10 cellular contexts compared by ENCODE assay signal in the genomic region with DNA sequence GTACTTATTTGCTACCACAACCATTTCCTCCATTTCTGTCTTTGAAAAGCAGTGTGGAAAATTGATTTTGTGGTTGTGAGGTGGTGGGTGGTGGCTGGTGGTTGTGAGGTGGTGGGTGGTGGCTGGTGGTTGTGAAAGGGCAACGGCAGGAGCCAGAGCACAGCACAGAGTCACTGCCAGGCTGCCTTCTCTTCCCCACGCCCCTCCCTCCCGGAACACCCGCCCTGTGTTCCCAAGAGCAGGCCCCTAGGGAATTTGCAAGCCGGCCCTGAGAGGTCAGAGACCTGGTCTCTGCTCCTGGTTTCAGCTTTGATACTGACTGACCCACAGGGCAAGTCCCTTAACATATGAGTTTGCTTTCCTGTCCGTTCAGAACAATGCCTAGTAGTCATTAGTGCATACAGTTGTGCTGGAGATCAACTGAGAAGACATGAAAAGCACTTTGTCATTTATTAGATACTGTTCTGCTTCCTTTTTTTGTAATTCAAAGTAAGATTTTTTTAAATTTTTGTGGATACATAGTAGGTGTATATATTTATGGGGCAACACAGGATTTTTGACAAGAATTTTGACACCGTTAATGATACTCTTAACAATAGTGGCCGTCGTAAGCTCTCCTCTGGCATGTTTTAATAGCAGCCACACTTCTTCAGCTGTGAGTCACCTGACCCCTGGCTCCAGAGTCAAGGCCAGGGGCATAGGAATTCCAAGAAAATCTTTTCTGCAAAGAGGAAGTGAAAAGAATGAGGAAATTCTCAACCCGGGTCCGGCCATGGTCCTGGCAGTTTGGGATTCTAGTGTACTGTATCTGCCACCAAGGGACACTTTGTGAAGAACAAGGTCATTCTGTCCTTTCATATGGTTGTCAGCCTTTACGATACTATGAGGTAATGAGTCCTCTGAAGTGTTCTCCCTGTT. TPM values are rescaled to one million over a fixed set of nuclear protein-coding genes. Genes with fewer than 3 reads are reported as not detected.
DNase-seq lines count a peak whose midpoint lies in the region; FAIRE-seq and TF ChIP-seq lines count a peak whose summit lies in the region.
"Had no signal": no experiment of that assay in that cellular context is flagged by ENCODE, and none has a peak within 500 bp of the region (broad histone marks: within the 10 kb centered on the region; RNA-seq: fewer than 3 reads in every experiment).

No MANE protein-coding gene starts in this region.

- H3K9me3 ChIP-seq in astrocyte (ENCODE audit: insufficient read depth, low read depth, low read length): no peaks in the 10 kb centered on the region
- no peaks in the 10 kb centered on the region for H3K9me3 ChIP-seq in subcutaneous abdominal adipose tissue (ENCODE audit: control insufficient read depth in 5 of 5, low read length in 5 of 5)
- H3K9me3 ChIP-seq in Karpas-422 (ENCODE audit: low read length): no peaks in the 10 kb centered on the region
- H3K9me3 ChIP-seq: A549 had no signal

- H3K36me3 ChIP-seq in astrocyte (ENCODE audit: insufficient read depth, low read length): no peaks in the 10 kb centered on the region
- peaks cover 0 to 21% (median 13%) of the 10 kb centered on the region in 5 donors for H3K36me3 ChIP-seq in subcutaneous abdominal adipose tissue (ENCODE audit: control insufficient read depth in 5 of 5, insufficient read depth in 5 of 5, low read length in 5 of 5)
- H3K36me3 ChIP-seq in Karpas-422 (ENCODE audit: insufficient read depth, low read length): no peaks in the 10 kb centered on the region

- H3K27me3 ChIP-seq in astrocyte (ENCODE audit: insufficient read depth, low read length) (no peaks in the 10 kb centered on the region), subcutaneous abdominal adipose tissue (ENCODE audit: control insufficient read depth in 5 of 5, insufficient read depth in 4 of 5, low read length in 5 of 5) (no peaks in the 10 kb centered on the region), Karpas-422 (ENCODE audit: low read length) (no peaks in the 10 kb centered on the region)

- intact Hi-C loops in activated CD4-positive, alpha-beta memory T cell treated with anti-CD3 and anti-CD28 coated beads for 36 hours (cut with micrococcal nuclease): no loop called here

- H2AFZ ChIP-seq in astrocyte (ENCODE audit: low read depth, low read length): no peak overlapping the region
- H2AFZ ChIP-seq in Karpas-422 (ENCODE audit: low read length): no peak overlapping the region

- no peak overlapping the region for H3K4me3 Mint-ChIP-seq in activated CD4-positive, alpha-beta memory T cell treated with anti-CD3 and anti-CD28 coated beads for 36 hours
- no peak overlapping the region for H3K4me3 Mint-ChIP-seq in activated CD4-positive, alpha-beta memory T cell treated with anti-CD3 and anti-CD28 coated beads, Interleukin-2, amount 10 ng/mL, durations not matched to agents 7 days and 5 days
- H3K4me3 Mint-ChIP-seq in astrocyte (ENCODE audit: unreplicated experiment): peak overlapping the region; percentile 28
- H3K4me3 Mint-ChIP-seq: naive B cell had no signal

- no peaks in the 10 kb centered on the region for H3K9me2 ChIP-seq in Karpas-422 (replicated peaks; ENCODE audit: insufficient read depth, low read length)

- H3K4me1 Mint-ChIP-seq in activated CD4-positive, alpha-beta memory T cell treated with anti-CD3 and anti-CD28 coated beads for 36 hours (ENCODE audit: low read depth): peaks cover 24% of the 10 kb centered on the region
- H3K4me1 Mint-ChIP-seq in activated CD4-positive, alpha-beta memory T cell treated with anti-CD3 and anti-CD28 coated beads, Interleukin-2, amount 10 ng/mL, durations not matched to agents 7 days and 5 days: peaks cover 20% of the 10 kb centered on the region
- peaks cover 25% of the 10 kb centered on the region for H3K4me1 Mint-ChIP-seq in astrocyte (ENCODE audit: low read depth, unreplicated experiment)

- H4K20me1 ChIP-seq in astrocyte (ENCODE audit: insufficient read depth, low read length) (no peaks in the 10 kb centered on the region), Karpas-422 (ENCODE audit: insufficient read depth, low read depth, low read length) (no peaks in the 10 kb centered on the region; the same call in 1 of the 2 replicates)

- H3K27ac Mint-ChIP-seq in activated CD4-positive, alpha-beta memory T cell treated with anti-CD3 and anti-CD28 coated beads for 36 hours: no peak overlapping the region
- H3K27ac Mint-ChIP-seq in activated CD4-positive, alpha-beta memory T cell treated with anti-CD3 and anti-CD28 coated beads, Interleukin-2, amount 10 ng/mL, durations not matched to agents 7 days and 5 days: no peak overlapping the region
- H3K27ac Mint-ChIP-seq in astrocyte (ENCODE audit: unreplicated experiment): peak overlapping the region; percentile 75

- H3K4me1 ChIP-seq in astrocyte (ENCODE audit: insufficient read depth, low read length) (peaks cover 12% of the 10 kb centered on the region), subcutaneous abdominal adipose tissue (ENCODE audit: control insufficient read depth in 5 of 5, insufficient read depth in 5 of 5, low read length in 5 of 5) (peaks cover 3 to 21% (median 11%) of the 10 kb centered on the region in 5 donors), Karpas-422 (ENCODE audit: low read length) (no peaks in the 10 kb centered on the region)
- H3K4me1 ChIP-seq: A549 had no signal

- no peaks in the 10 kb centered on the region for H3K27me3 Mint-ChIP-seq in activated CD4-positive, alpha-beta memory T cell treated with anti-CD3 and anti-CD28 coated beads for 36 hours
- H3K27me3 Mint-ChIP-seq in activated CD4-positive, alpha-beta memory T cell treated with anti-CD3 and anti-CD28 coated beads, Interleukin-2, amount 10 ng/mL, durations not matched to agents 7 days and 5 days: no peaks in the 10 kb centered on the region
- no peaks in the 10 kb centered on the region for H3K27me3 Mint-ChIP-seq in astrocyte (ENCODE audit: low read depth, unreplicated experiment)

- peak overlapping the region; percentile 12 for H3K4me2 ChIP-seq in astrocyte (ENCODE audit: low read length)
- no peak overlapping the region for H3K4me2 ChIP-seq in Karpas-422 (ENCODE audit: low read depth, low read length, poor library complexity, severe bottlenecking)
- H3K4me2 ChIP-seq: A549 had no signal

- H3K36me3 Mint-ChIP-seq in activated CD4-positive, alpha-beta memory T cell treated with anti-CD3 and anti-CD28 coated beads for 36 hours: peaks cover 4% of the 10 kb centered on the region
- peaks cover 7% of the 10 kb centered on the region for H3K36me3 Mint-ChIP-seq in activated CD4-positive, alpha-beta memory T cell treated with anti-CD3 and anti-CD28 coated beads, Interleukin-2, amount 10 ng/mL, durations not matched to agents 7 days and 5 days (ENCODE audit: low read depth)
- no peaks in the 10 kb centered on the region for H3K36me3 Mint-ChIP-seq in astrocyte (ENCODE audit: low read depth, unreplicated experiment)
- H3K36me3 Mint-ChIP-seq: naive B cell had no signal

- TF ChIP-seq CTCF in astrocyte (IDR thresholded peaks at IDR 0.05; ENCODE audit: insufficient read depth, low read depth, low read length) (no peak), D721Med (IDR thresholded peaks at IDR 0.05; ENCODE audit: insufficient read depth, missing control alignments) (no peak)

- H3K4me3 ChIP-seq in astrocyte (ENCODE audit: insufficient read depth, low read depth, low read length): no peak overlapping the region
- no peak overlapping the region for H3K4me3 ChIP-seq in subcutaneous abdominal adipose tissue (ENCODE audit: low read depth in 1 of 5, low read length in 5 of 5)
- H3K4me3 ChIP-seq in Karpas-422 (ENCODE audit: low read length): no peak overlapping the region
- H3K4me3 ChIP-seq: A549 had no signal

- H3K9me3 Mint-ChIP-seq in activated CD4-positive, alpha-beta memory T cell treated with anti-CD3 and anti-CD28 coated beads for 36 hours: no peaks in the 10 kb centered on the region
- H3K9me3 Mint-ChIP-seq in activated CD4-positive, alpha-beta memory T cell treated with anti-CD3 and anti-CD28 coated beads, Interleukin-2, amount 10 ng/mL, durations not matched to agents 7 days and 5 days: no peaks in the 10 kb centered on the region
- no peaks in the 10 kb centered on the region for H3K9me3 Mint-ChIP-seq in astrocyte (ENCODE audit: unreplicated experiment)
- H3K9me3 Mint-ChIP-seq: naive B cell had no signal

- no peak for FAIRE-seq in astrocyte (lab: Jason Lieb, UNC)
- FAIRE-seq in D721Med (lab: Jason Lieb, UNC): no peak
- FAIRE-seq: A549 had no signal

- CTCF ChIA-PET in activated CD4-positive, alpha-beta memory T cell treated with anti-CD3 and anti-CD28 coated beads for 36 hours (lab: Charles Lee): interaction anchor here (1.1 kb wide), 1 partner anchor 19 kb away, joined by 4 read pairs; no protein-coding TSS in a partner anchor
- CTCF ChIA-PET in activated CD4-positive, alpha-beta memory T cell treated with anti-CD3 and anti-CD28 coated beads, Interleukin-2, amount 10 ng/mL, durations not matched to agents 7 days and 5 days (lab: Charles Lee): interaction anchor here (2.1 to 4.2 kb wide), 2 partner anchors 13 to 19 kb away, joined by 7 to 29 read pairs; no protein-coding TSS in a partner anchor

- POLR2A ChIA-PET in activated CD4-positive, alpha-beta memory T cell treated with anti-CD3 and anti-CD28 coated beads for 36 hours (lab: Charles Lee): no interaction called here
- POLR2A ChIA-PET in activated CD4-positive, alpha-beta memory T cell treated with anti-CD3 and anti-CD28 coated beads, Interleukin-2, amount 10 ng/mL, durations not matched to agents 7 days and 5 days (lab: Charles Lee): no interaction called here

- no peak overlapping the region for H3K27ac ChIP-seq in astrocyte (ENCODE audit: low read depth, low read length)
- H3K27ac ChIP-seq in subcutaneous abdominal adipose tissue (ENCODE audit: low read depth, low read length): peak overlapping the region; percentile 46
- H3K27ac ChIP-seq in Karpas-422 (ENCODE audit: low read length): no peak overlapping the region
- H3K27ac ChIP-seq: A549 had no signal

- DNase-seq in activated CD4-positive, alpha-beta memory T cell treated with anti-CD3 and anti-CD28 coated beads for 36 hours: peak; percentile 41
- no peak for DNase-seq in activated CD4-positive, alpha-beta memory T cell treated with anti-CD3 and anti-CD28 coated beads, Interleukin-2, amount 10 ng/mL, durations not matched to agents 7 days and 5 days
- DNase-seq in astrocyte (ENCODE audit: low read depth): peak; percentile 9
- DNase-seq in left kidney (ENCODE audit: low read depth, low spot score): peak; percentile 5
- DNase-seq in NCI-H524 (lab: John Stamatoyannopoulos, UW): no peak
- no peak for DNase-seq in D721Med (ENCODE audit: insufficient read length, low spot score)
- DNase-seq in Karpas-422: no peak
- DNase-seq: naive B cell had no signal

- H3K79me2 ChIP-seq in astrocyte (ENCODE audit: insufficient read depth, low read length) (no peaks in the 10 kb centered on the region), Karpas-422 (ENCODE audit: low read length) (no peaks in the 10 kb centered on the region)

- H3K9ac ChIP-seq in astrocyte (ENCODE audit: low read length) (no peak overlapping the region), subcutaneous abdominal adipose tissue (ENCODE audit: low read length in 5 of 5) (no peak overlapping the region), Karpas-422 (ENCODE audit: low read length) (no peak overlapping the region)

RNA-seq across cellular contexts. Expression of a gene that starts 53.2 kb away (rescaled TPM):
- total RNA-seq in activated CD4-positive, alpha-beta memory T cell treated with anti-CD3 and anti-CD28 coated beads for 36 hours: 1 to 10 TPM; 8.2 to 8.6 TPM
- total RNA-seq in activated CD4-positive, alpha-beta memory T cell treated with anti-CD3 and anti-CD28 coated beads, Interleukin-2, amount 10 ng/mL, durations not matched to agents 7 days and 5 days: 10 to 100 TPM; 17.7 to 18.0 TPM
- 21.1 and 35.3 TPM in 2 replicates for total RNA-seq in astrocyte
- 0.37 and 0.94 TPM in 2 replicates for total RNA-seq in Karpas-422 (2014; rRNA removed; shearing (Covaris generic); ENCODE audit: low replicate concordance)

Comparison
In these comparisons a context has a peak if more than half of its experiments do, and no peak if none do; other contexts are left out.
1. DNase-seq: peak in activated CD4-positive, alpha-beta memory T cell treated with anti-CD3 and anti-CD28 coated beads for 36 hours (single experiment), astrocyte (single experiment) and left kidney (single experiment); none in activated CD4-positive, alpha-beta memory T cell treated with anti-CD3 and anti-CD28 coated beads, Interleukin-2, amount 10 ng/mL, durations not matched to agents 7 days and 5 days (single experiment), NCI-H524 (0 of 2), D721Med (single experiment) and Karpas-422 (single experiment).